8 cellular contexts compared by ENCODE assay signal in genomic region chr2:170929686-170930050, GRCh38. TPM values are rescaled to one million over a fixed set of nuclear protein-coding genes. Genes with fewer than 3 reads are reported as not detected.
DNase-seq lines count a peak whose midpoint lies in the region; ATAC-seq and TF ChIP-seq lines count a peak whose summit lies in the region.

No MANE protein-coding gene starts in this region.

- TF ChIP-seq RAD21 in neural cell (conservative IDR thresholded peaks at IDR 0.05): no peak

- peaks cover 45% of the 10 kb centered on the region for H3K4me1 Mint-ChIP-seq in activated T-helper 2 cell treated with anti-CD3 and anti-CD28 coated beads, Interferon-gamma antibody, Interleukin-2, Interleukin-4, amounts not matched to agents 10 μg/mL and 5 μg/mL and 100 μg/mL, durations not matched to agents 14 hours and 24 hours and 36 hours (ENCODE audit: low read depth)

- peak overlapping the region; percentile 76 for H3K4me3 ChIP-seq in fibroblast of villous mesenchyme (ENCODE audit: low read depth, low read length)
- peak overlapping the region; percentile 90 for H3K4me3 ChIP-seq in neural cell (ENCODE audit: low read length)
- H3K4me3 ChIP-seq in upper lobe of left lung: peak overlapping the region; percentile 65 to 97 (median 84)

- intact Hi-C loops in activated T-helper 2 cell treated with anti-CD3 and anti-CD28 coated beads, Interferon-gamma antibody, Interleukin-2, Interleukin-4, amounts not matched to agents 10 μg/mL and 5 μg/mL and 100 μg/mL, durations not matched to agents 14 hours and 24 hours and 36 hours (cut with micrococcal nuclease): loop anchor here (1.0 to 10.0 kb wide), 7 partner anchors 231 to 1625 kb away; partner anchors contain the start of genes DCAF17, METTL5, PDK1 and TLK1

- H3K36me3 Mint-ChIP-seq in activated T-helper 2 cell treated with anti-CD3 and anti-CD28 coated beads, Interferon-gamma antibody, Interleukin-2, Interleukin-4, amounts not matched to agents 10 μg/mL and 5 μg/mL and 100 μg/mL, durations not matched to agents 14 hours and 24 hours and 36 hours (ENCODE audit: low read depth): peaks cover 48% of the 10 kb centered on the region

- H3F3A ChIP-seq in neural cell (ENCODE audit: insufficient read depth, low read length, poor library complexity, severe bottlenecking): no peaks in the 10 kb centered on the region

- H3K36me3 ChIP-seq in neural cell (ENCODE audit: insufficient read depth, low read length): no peaks in the 10 kb centered on the region
- H3K36me3 ChIP-seq in upper lobe of left lung: no peaks in the 10 kb centered on the region

- peak overlapping the region; percentile 83 for H3K9ac ChIP-seq in neural cell (ENCODE audit: low read length)

- no peak for TF ChIP-seq POLR2A in upper lobe of left lung (IDR thresholded peaks at IDR 0.05)

- TF ChIP-seq EP300 in neural cell (conservative IDR thresholded peaks at IDR 0.05; ENCODE audit: poor library complexity, severe bottlenecking) (no peak), upper lobe of left lung (IDR thresholded peaks at IDR 0.05) (no peak)

- ATAC-seq in HG02623 (IDR thresholded peaks at IDR 0.05; ENCODE audit: unreplicated experiment) (peak; percentile 5), upper lobe of left lung (ENCODE audit: low FRiP score in 2 of 2) (peak; percentile 19 to 30)

- peaks cover 23% of the 10 kb centered on the region for H3K9me3 Mint-ChIP-seq in activated T-helper 2 cell treated with anti-CD3 and anti-CD28 coated beads, Interferon-gamma antibody, Interleukin-2, Interleukin-4, amounts not matched to agents 10 μg/mL and 5 μg/mL and 100 μg/mL, durations not matched to agents 14 hours and 24 hours and 36 hours

- peak overlapping the region; percentile 92 for H3K4me3 Mint-ChIP-seq in activated T-helper 2 cell treated with anti-CD3 and anti-CD28 coated beads, Interferon-gamma antibody, Interleukin-2, Interleukin-4, amounts not matched to agents 10 μg/mL and 5 μg/mL and 100 μg/mL, durations not matched to agents 14 hours and 24 hours and 36 hours (ENCODE audit: low read depth)

- H4K20me1 ChIP-seq in neural cell (ENCODE audit: insufficient read depth): no peaks in the 10 kb centered on the region

- H3K9me3 ChIP-seq in neural cell (ENCODE audit: low read length): no peaks in the 10 kb centered on the region
- H3K9me3 ChIP-seq in upper lobe of left lung: no peaks in the 10 kb centered on the region

- peak overlapping the region; percentile 94 for H3K27ac Mint-ChIP-seq in activated T-helper 2 cell treated with anti-CD3 and anti-CD28 coated beads, Interferon-gamma antibody, Interleukin-2, Interleukin-4, amounts not matched to agents 10 μg/mL and 5 μg/mL and 100 μg/mL, durations not matched to agents 14 hours and 24 hours and 36 hours

- no peaks in the 10 kb centered on the region for H3K27me3 ChIP-seq in neural cell (ENCODE audit: insufficient read depth, low read depth, low read length)
- no peaks in the 10 kb centered on the region for H3K27me3 ChIP-seq in upper lobe of left lung

- H3K27ac ChIP-seq in neural cell (ENCODE audit: low read length) (peak overlapping the region; percentile 70), upper lobe of left lung (peak overlapping the region; percentile 86 to 99 (median 94))

- peaks cover 29 to 34% (median 30%) of the 10 kb centered on the region in 4 donors for H3K4me1 ChIP-seq in upper lobe of left lung

- no peaks in the 10 kb centered on the region for H3K27me3 Mint-ChIP-seq in activated T-helper 2 cell treated with anti-CD3 and anti-CD28 coated beads, Interferon-gamma antibody, Interleukin-2, Interleukin-4, amounts not matched to agents 10 μg/mL and 5 μg/mL and 100 μg/mL, durations not matched to agents 14 hours and 24 hours and 36 hours (ENCODE audit: low read depth)

- 0% methylated on average over 19 to 21 of the region's 21 CpGs for WGBS in upper lobe of left lung, 2 donors

- H2AFZ ChIP-seq in neural cell (ENCODE audit: low read depth, low read length): peak overlapping the region; percentile 40

- DNase-seq in DMS79 treated with DMSO at 0.1 percent for 48 hours (lab: John Stamatoyannopoulos, UW): peak; percentile 30
- DNase-seq in DMS79 (lab: John Stamatoyannopoulos, UW): no peak
- peak; percentile 74 for DNase-seq in NCI-H510A treated with DMSO at 0.1 percent for 48 hours (lab: John Stamatoyannopoulos, UW)
- peak; percentile 33 for DNase-seq in activated T-helper 2 cell treated with anti-CD3 and anti-CD28 coated beads, Interferon-gamma antibody, Interleukin-2, Interleukin-4, amounts not matched to agents 10 μg/mL and 5 μg/mL and 100 μg/mL, durations not matched to agents 14 hours and 24 hours and 36 hours (ENCODE audit: low spot score)
- DNase-seq in fibroblast of villous mesenchyme (ENCODE audit: low read depth): peak; percentile 58
- peak; percentile 74 to 91 for DNase-seq in upper lobe of left lung

- TF ChIP-seq CTCF in fibroblast of villous mesenchyme (IDR thresholded peaks at IDR 0.05; ENCODE audit: insufficient read depth, low read depth, low read length): no peak
- TF ChIP-seq CTCF in neural cell (IDR thresholded peaks at IDR 0.05; ENCODE audit: poor library complexity, severe bottlenecking): no peak
- TF ChIP-seq CTCF in upper lobe of left lung (IDR thresholded peaks at IDR 0.05): no peak

- peaks cover 49% of the 10 kb centered on the region for H3K79me2 ChIP-seq in neural cell (replicated peaks; ENCODE audit: insufficient read depth, low read length)

- H3K9me2 ChIP-seq in neural cell (ENCODE audit: insufficient read depth, low read length): no peaks in the 10 kb centered on the region

- peak overlapping the region; percentile 77 for H3K4me2 ChIP-seq in neural cell (ENCODE audit: low read length)

TF ChIP-seq in neural cell, 6 proteins besides CTCF, POLR2A, EP300 and RAD21:
- no peak for TF ChIP-seq TAF1 (IDR thresholded peaks at IDR 0.05; ENCODE audit: low read depth)
- no peak for TF ChIP-seq MXI1 (conservative IDR thresholded peaks at IDR 0.05; ENCODE audit: poor library complexity, severe bottlenecking)
- TF ChIP-seq POLR2AphosphoS5 (IDR thresholded peaks at IDR 0.05): no peak
- TF ChIP-seq REST (IDR thresholded peaks at IDR 0.05; ENCODE audit: borderline replicate concordance): no peak
- TF ChIP-seq EZH2 (IDR thresholded peaks at IDR 0.05; ENCODE audit: borderline replicate concordance, insufficient read depth, low read length, poor library complexity, severe bottlenecking): no peak
- no peak for TF ChIP-seq SMC3 (conservative IDR thresholded peaks at IDR 0.05; ENCODE audit: poor library complexity)
TF ChIP-seq in neural cell: peak in this region for 0.

RNA-seq across cellular contexts. Expression of gene GORASP2, which starts 0.6 kb away (rescaled TPM):
- 92.4 and 92.8 TPM in 2 replicates for total RNA-seq in activated T-helper 2 cell treated with anti-CD3 and anti-CD28 coated beads, Interferon-gamma antibody, Interleukin-2, Interleukin-4, amounts not matched to agents 10 μg/mL and 5 μg/mL and 100 μg/mL, durations not matched to agents 14 hours and 24 hours and 36 hours
- 51.5 and 67.8 TPM in 2 replicates for total RNA-seq in fibroblast of villous mesenchyme
- 20.4 and 23.4 TPM in 2 replicates for polyA plus RNA-seq in neural cell
- 31.2 and 37.6 TPM in 2 replicates for polyA minus RNA-seq in neural cell
- 10 to 100 TPM; 14.7 to 80.7 (median 59.5) TPM for total RNA-seq in upper lobe of left lung
